12 cellular contexts compared by ENCODE assay signal in genomic region chr5:132462856-132463745, GRCh38. TPM values are rescaled to one million over a fixed set of nuclear protein-coding genes. Genes with fewer than 3 reads are reported as not detected.
DNase-seq lines count a peak whose midpoint lies in the region; ATAC-seq and TF ChIP-seq lines count a peak whose summit lies in the region.
"Had no signal": no experiment of that assay in that cellular context is flagged by ENCODE, and none has a peak within 500 bp of the region (broad histone marks: within the 10 kb centered on the region; RNA-seq: fewer than 3 reads in every experiment).

No MANE protein-coding gene starts in this region.

- H3K9me3 ChIP-seq in mucosa of descending colon (no peaks in the 10 kb centered on the region), upper lobe of right lung (no peaks in the 10 kb centered on the region)
- H3K9me3 ChIP-seq: uterus had no signal

- no peaks in the 10 kb centered on the region for H3K9me3 Mint-ChIP-seq in activated naive CD8-positive, alpha-beta T cell (ENCODE audit: low read depth)
- H3K9me3 Mint-ChIP-seq in activated naive CD8-positive, alpha-beta T cell treated with anti-CD3 and anti-CD28 coated beads for 36 hours: peaks cover 2% of the 10 kb centered on the region
- no peaks in the 10 kb centered on the region for H3K9me3 Mint-ChIP-seq in activated naive CD8-positive, alpha-beta T cell treated with anti-CD3 and anti-CD28 coated beads, Interleukin-2, amount 50 U/mL, for 24 hours

- peaks cover 17% of the 10 kb centered on the region for H3K36me3 Mint-ChIP-seq in activated naive CD8-positive, alpha-beta T cell
- H3K36me3 Mint-ChIP-seq in activated naive CD8-positive, alpha-beta T cell treated with anti-CD3 and anti-CD28 coated beads for 36 hours: peaks cover 37% of the 10 kb centered on the region
- H3K36me3 Mint-ChIP-seq in activated naive CD8-positive, alpha-beta T cell treated with anti-CD3 and anti-CD28 coated beads, Interleukin-2, amount 50 U/mL, for 24 hours (ENCODE audit: low read depth): peaks cover 11% of the 10 kb centered on the region

- no peak overlapping the region for H3K4me3 ChIP-seq in mucosa of descending colon
- H3K4me3 ChIP-seq in upper lobe of right lung: no peak overlapping the region
- H3K4me3 ChIP-seq: uterus had no signal

- H3K27me3 Mint-ChIP-seq in activated naive CD8-positive, alpha-beta T cell: no peaks in the 10 kb centered on the region
- H3K27me3 Mint-ChIP-seq in activated naive CD8-positive, alpha-beta T cell treated with anti-CD3 and anti-CD28 coated beads for 36 hours: no peaks in the 10 kb centered on the region
- H3K27me3 Mint-ChIP-seq in activated naive CD8-positive, alpha-beta T cell treated with anti-CD3 and anti-CD28 coated beads, Interleukin-2, amount 50 U/mL, for 24 hours: no peaks in the 10 kb centered on the region

- peak overlapping the region; percentile 79 for H3K4me3 Mint-ChIP-seq in activated naive CD8-positive, alpha-beta T cell
- H3K4me3 Mint-ChIP-seq in activated naive CD8-positive, alpha-beta T cell treated with anti-CD3 and anti-CD28 coated beads for 36 hours: no peak overlapping the region
- H3K4me3 Mint-ChIP-seq in activated naive CD8-positive, alpha-beta T cell treated with anti-CD3 and anti-CD28 coated beads, Interleukin-2, amount 50 U/mL, for 24 hours: no peak overlapping the region

- no peak for ATAC-seq in activated naive CD8-positive, alpha-beta T cell treated with anti-CD3 and anti-CD28 coated beads, Interleukin-2, amount 50 U/mL, for 24 hours
- ATAC-seq in mucosa of descending colon (peak; percentile 11), upper lobe of right lung (no peak)

- H3K27me3 ChIP-seq in upper lobe of right lung: no peaks in the 10 kb centered on the region
- H3K27me3 ChIP-seq: uterus had no signal

- H3K27ac Mint-ChIP-seq in activated naive CD8-positive, alpha-beta T cell: peak overlapping the region; percentile 76
- H3K27ac Mint-ChIP-seq in activated naive CD8-positive, alpha-beta T cell treated with anti-CD3 and anti-CD28 coated beads for 36 hours: no peak overlapping the region
- peak overlapping the region; percentile 56 for H3K27ac Mint-ChIP-seq in activated naive CD8-positive, alpha-beta T cell treated with anti-CD3 and anti-CD28 coated beads, Interleukin-2, amount 50 U/mL, for 24 hours

- intact Hi-C loops in mucosa of descending colon (cut with DNase I, micrococcal nuclease) (no loop called here), upper lobe of right lung (cut with DNase I) (no loop called here)

- peaks cover 91% of the 10 kb centered on the region for H3K4me1 Mint-ChIP-seq in activated naive CD8-positive, alpha-beta T cell (ENCODE audit: low read depth)
- peaks cover 74% of the 10 kb centered on the region for H3K4me1 Mint-ChIP-seq in activated naive CD8-positive, alpha-beta T cell treated with anti-CD3 and anti-CD28 coated beads for 36 hours
- peaks cover 86% of the 10 kb centered on the region for H3K4me1 Mint-ChIP-seq in activated naive CD8-positive, alpha-beta T cell treated with anti-CD3 and anti-CD28 coated beads, Interleukin-2, amount 50 U/mL, for 24 hours

- no peak for DNase-seq in activated naive CD8-positive, alpha-beta T cell treated with anti-CD3 and anti-CD28 coated beads for 36 hours
- no peak for DNase-seq in activated naive CD8-positive, alpha-beta T cell treated with anti-CD3 and anti-CD28 coated beads, Interleukin-2, amount 50 U/mL, for 24 hours
- DNase-seq in mucosa of descending colon (peak in 1 of 3 donors; percentile 42), upper lobe of right lung (peak; percentile 35), NCI-H1930 (lab: John Stamatoyannopoulos, UW) (no peak), activated gamma-delta T cell (lab: John Stamatoyannopoulos, UW) (no peak), GM19238 (ENCODE audit: insufficient read length, low spot score) (no peak)
- DNase-seq: Karpas-422, NCI-H2171, SW 1271 had no signal

- H3K27ac ChIP-seq in upper lobe of right lung: peak overlapping the region; percentile 82

- H3K4me1 ChIP-seq in mucosa of descending colon (ENCODE audit: low read depth) (peaks cover 77% of the 10 kb centered on the region), upper lobe of right lung (peaks cover 78% of the 10 kb centered on the region)

- TF ChIP-seq CTCF in mucosa of descending colon (IDR thresholded peaks at IDR 0.05) (no peak), upper lobe of right lung (IDR thresholded peaks at IDR 0.05) (no peak)

- H3K36me3 ChIP-seq in mucosa of descending colon (ENCODE audit: low read depth) (no peaks in the 10 kb centered on the region), upper lobe of right lung (peaks cover 8% of the 10 kb centered on the region)
- H3K36me3 ChIP-seq: uterus had no signal

RNA-seq across cellular contexts. Expression of gene IRF1, which starts 27.5 kb away (rescaled TPM):
- total RNA-seq in activated naive CD8-positive, alpha-beta T cell treated with anti-CD3 and anti-CD28 coated beads for 36 hours: 100 to 1,000 TPM; 228 to 232 TPM
- total RNA-seq in mucosa of descending colon (100 to 1,000 TPM in 2 of 3 donors, 10 to 100 TPM in 1; 89.4 to 172 (median 143) TPM), upper lobe of right lung (59.5 TPM)
